9 cellular contexts compared by ENCODE assay signal in the genomic region with DNA sequence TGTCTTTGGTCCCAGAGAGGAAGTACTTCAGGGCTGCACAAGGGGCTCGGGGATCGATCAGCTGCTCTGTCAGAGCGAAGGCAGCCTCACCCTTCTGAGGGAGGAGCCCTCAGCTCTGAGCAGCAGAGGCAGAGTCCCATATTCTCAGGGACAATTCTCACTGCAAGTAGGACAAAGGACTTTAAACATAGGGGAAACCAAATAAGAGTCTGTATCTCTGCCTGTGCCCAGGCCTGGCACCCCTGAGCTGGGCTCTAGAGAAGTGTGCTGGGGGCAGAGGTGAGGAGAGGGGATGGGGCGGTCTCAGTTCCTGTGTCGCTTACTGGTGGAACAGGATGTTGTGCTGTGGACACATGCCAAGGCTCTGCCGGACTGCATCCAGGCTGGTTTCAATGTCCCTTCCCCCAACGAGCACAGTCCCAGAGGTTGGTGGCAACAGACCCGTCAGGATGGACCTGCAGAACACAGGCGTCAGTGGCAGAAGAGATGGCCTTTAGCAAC.
A peak's percentile ranks its signal among the peaks of the same experiment; 100 is the strongest.
DNase-seq lines count a peak whose midpoint lies in the region; ATAC-seq lines count a peak whose summit lies in the region.
"Had no signal": no experiment of that assay in that cellular context is flagged by ENCODE, and none has a peak within 500 bp of the region (broad histone marks: within the 10 kb centered on the region; RNA-seq: fewer than 3 reads in every experiment).

No MANE protein-coding gene starts in this region.

- no peaks in the 10 kb centered on the region for H3K79me2 ChIP-seq in Karpas-422 (ENCODE audit: low read length)

- H3K4me1 ChIP-seq in Karpas-422 (ENCODE audit: low read length) (no peaks in the 10 kb centered on the region), adipocyte (ENCODE audit: control insufficient read depth, insufficient read depth, low read length) (peaks cover 37% of the 10 kb centered on the region)

- H3K27ac ChIP-seq in Karpas-422 (ENCODE audit: low read length) (no peak overlapping the region), skin epidermis (peak overlapping the region in 15 of 21 experiments; percentile 14 to 82 (median 55))
- H3K27ac ChIP-seq: ovary had no signal

- no peak for ATAC-seq in HG03097 (IDR thresholded peaks at IDR 0.05; ENCODE audit: low FRiP score, unreplicated experiment)

- H2AFZ ChIP-seq in Karpas-422 (ENCODE audit: low read length) = 0 out of 2 replicates have a peak overlapping the region, but pooled peaks have one; percentile 43

- H3K36me3 ChIP-seq in Karpas-422 (ENCODE audit: insufficient read depth, low read length) = no peaks in the 10 kb centered on the region
- no peaks in the 10 kb centered on the region for H3K36me3 ChIP-seq in adipocyte (ENCODE audit: control insufficient read depth, insufficient read depth, low read length, severe bottlenecking)
- H3K36me3 ChIP-seq: ovary had no signal

- H3K27me3 ChIP-seq in Karpas-422 (ENCODE audit: low read length) (no peaks in the 10 kb centered on the region), adipocyte (replicated peaks; ENCODE audit: control insufficient read depth, insufficient read depth, low read length) (no peaks in the 10 kb centered on the region)
- H3K27me3 ChIP-seq: ovary had no signal

- H3K4me3 ChIP-seq in Karpas-422 (ENCODE audit: low read length) (no peak overlapping the region), adipocyte (ENCODE audit: low read length) (no peak overlapping the region), skin epidermis (no peak overlapping the region)
- H3K4me3 ChIP-seq: ovary had no signal

- H3K9me2 ChIP-seq in Karpas-422 (replicated peaks; ENCODE audit: insufficient read depth, low read length) = no peaks in the 10 kb centered on the region

- H4K20me1 ChIP-seq in Karpas-422 (ENCODE audit: insufficient read depth, low read depth, low read length) = no peaks in the 10 kb centered on the region

- no peak overlapping the region for H3K4me2 ChIP-seq in Karpas-422 (ENCODE audit: low read depth, low read length, poor library complexity, severe bottlenecking)

- H3K9ac ChIP-seq in Karpas-422 (ENCODE audit: low read length) (no peak overlapping the region), adipocyte (ENCODE audit: low read length) (peak overlapping the region; percentile 38)

- H3K9me3 ChIP-seq in Karpas-422 (ENCODE audit: low read length) = no peaks in the 10 kb centered on the region
- H3K9me3 ChIP-seq in adipocyte (ENCODE audit: control insufficient read depth, low read length) = no peaks in the 10 kb centered on the region
- H3K9me3 ChIP-seq: ovary had no signal

- DNase-seq in Karpas-422 (no peak), adipocyte (ENCODE audit: low read depth) (no peak), kidney tubule cell (ENCODE audit: low spot score) (peak; percentile 37), glomerular visceral epithelial cell (ENCODE audit: extremely low spot score) (no peak)
- DNase-seq in activated CD8-positive, alpha-beta memory T cell treated with anti-CD3 and anti-CD28 coated beads, Interleukin-2, amount 50 U/mL, for 48 hours = no peak
- DNase-seq in stimulated activated CD4-positive, alpha-beta T cell treated with anti-CD3 and anti-CD28 coated beads, Interleukin-4, amount 100 ng/mL, for 1 hour = no peak
